8 cellular contexts compared by ENCODE assay signal in genomic region chr14:103401223-103402214, GRCh38. TPM values are rescaled to one million over a fixed set of nuclear protein-coding genes. Genes with fewer than 3 reads are reported as not detected.
DNase-seq lines count a peak whose midpoint lies in the region; ATAC-seq and TF ChIP-seq lines count a peak whose summit lies in the region.

No MANE protein-coding gene starts in this region.

- no peaks in the 10 kb centered on the region for H3K9me3 Mint-ChIP-seq in activated naive CD4-positive, alpha-beta T cell treated with anti-CD3 and anti-CD28 coated beads for 36 hours
- no peaks in the 10 kb centered on the region for H3K9me3 Mint-ChIP-seq in activated T-helper 2 cell treated with anti-CD3 and anti-CD28 coated beads, Interferon-gamma antibody, Interleukin-2, Interleukin-4, amounts not matched to agents 10 μg/mL and 5 μg/mL and 100 μg/mL, durations not matched to agents 14 hours and 24 hours and 36 hours

- peak overlapping the region; percentile 81 to 83 for H3K27ac ChIP-seq in right atrium auricular region
- peak overlapping the region; percentile 78 to 90 for H3K27ac ChIP-seq in testis

- H3K9me3 ChIP-seq in right atrium auricular region (no peaks in the 10 kb centered on the region), testis (no peaks in the 10 kb centered on the region)

- no peak overlapping the region for H3K4me3 Mint-ChIP-seq in activated naive CD4-positive, alpha-beta T cell treated with anti-CD3 and anti-CD28 coated beads for 36 hours
- H3K4me3 Mint-ChIP-seq in activated T-helper 2 cell treated with anti-CD3 and anti-CD28 coated beads, Interferon-gamma antibody, Interleukin-2, Interleukin-4, amounts not matched to agents 10 μg/mL and 5 μg/mL and 100 μg/mL, durations not matched to agents 14 hours and 24 hours and 36 hours (ENCODE audit: low read depth): no peak overlapping the region

- TF ChIP-seq POLR2A in testis (IDR thresholded peaks at IDR 0.05): no peak

- ATAC-seq in HG02970 (IDR thresholded peaks at IDR 0.05; ENCODE audit: low FRiP score, unreplicated experiment): no peak

- POLR2A ChIA-PET in HEK293T (lab: Yijun Ruan, JAX): no interaction called here

- H3K4me3 ChIP-seq in right atrium auricular region (no peak overlapping the region), testis (no peak overlapping the region)

- intact Hi-C loops in activated naive CD4-positive, alpha-beta T cell treated with anti-CD3 and anti-CD28 coated beads for 36 hours (cut with micrococcal nuclease): loop anchor here (2.0 to 5.0 kb wide), 2 partner anchors 17 to 446 kb away; partner anchors contain the start of genes MARK3 and PPP1R13B
- intact Hi-C loops in activated T-helper 2 cell treated with anti-CD3 and anti-CD28 coated beads, Interferon-gamma antibody, Interleukin-2, Interleukin-4, amounts not matched to agents 10 μg/mL and 5 μg/mL and 100 μg/mL, durations not matched to agents 14 hours and 24 hours and 36 hours (cut with micrococcal nuclease): loop anchor here (2.0 kb wide), 1 partner anchor 17 kb away; no protein-coding TSS in a partner anchor
- intact Hi-C loops in testis (cut with DNase I; ENCODE audit: low total_unique reads): no loop called here

- peak; percentile 36 for DNase-seq in activated naive CD4-positive, alpha-beta T cell treated with anti-CD3 and anti-CD28 coated beads for 36 hours
- DNase-seq in activated naive CD4-positive, alpha-beta T cell treated with Interleukin-2 at 50 U/mL for 16 hours: no peak
- DNase-seq in activated T-helper 2 cell treated with anti-CD3 and anti-CD28 coated beads, Interferon-gamma antibody, Interleukin-2, Interleukin-4, amounts not matched to agents 10 μg/mL and 5 μg/mL and 100 μg/mL, durations not matched to agents 14 hours and 24 hours and 36 hours (ENCODE audit: low spot score): no peak
- DNase-seq in right atrium auricular region (ENCODE audit: low spot score) (no peak), testis (peak; percentile 40), HEK293T (ENCODE audit: extremely low spot score) (no peak), nucleus accumbens (lab: John Stamatoyannopoulos, UW) (no peak)

- CTCF ChIA-PET in activated naive CD4-positive, alpha-beta T cell treated with anti-CD3 and anti-CD28 coated beads for 36 hours (lab: Charles Lee): interaction anchor here (1.0 to 1.7 kb wide), 2 partner anchors 8 to 11 kb away, joined by 3 to 9 read pairs; no protein-coding TSS in a partner anchor
- CTCF ChIA-PET in HEK293T (lab: Yijun Ruan, JAX): interaction anchor here (1.3 kb wide), 1 partner anchor 11 kb away, joined by 3 read pairs; no protein-coding TSS in a partner anchor

- no peaks in the 10 kb centered on the region for H3K27me3 ChIP-seq in right atrium auricular region
- H3K27me3 ChIP-seq in testis: no peaks in the 10 kb centered on the region

- H3K4me1 Mint-ChIP-seq in activated naive CD4-positive, alpha-beta T cell treated with anti-CD3 and anti-CD28 coated beads for 36 hours (ENCODE audit: low read depth): peaks cover 65% of the 10 kb centered on the region
- H3K4me1 Mint-ChIP-seq in activated T-helper 2 cell treated with anti-CD3 and anti-CD28 coated beads, Interferon-gamma antibody, Interleukin-2, Interleukin-4, amounts not matched to agents 10 μg/mL and 5 μg/mL and 100 μg/mL, durations not matched to agents 14 hours and 24 hours and 36 hours (ENCODE audit: low read depth): peaks cover 45% of the 10 kb centered on the region

- WGBS in testis, 2 donors: 52 to 59% methylated on average over 10 of the region's 10 CpGs

- H3K36me3 ChIP-seq in right atrium auricular region: peaks cover 7% of the 10 kb centered on the region
- no peaks in the 10 kb centered on the region for H3K36me3 ChIP-seq in testis (ENCODE audit: low read depth, missing control alignments)

- H3K36me3 Mint-ChIP-seq in activated naive CD4-positive, alpha-beta T cell treated with anti-CD3 and anti-CD28 coated beads for 36 hours (ENCODE audit: low read depth): peaks cover 8% of the 10 kb centered on the region
- H3K36me3 Mint-ChIP-seq in activated T-helper 2 cell treated with anti-CD3 and anti-CD28 coated beads, Interferon-gamma antibody, Interleukin-2, Interleukin-4, amounts not matched to agents 10 μg/mL and 5 μg/mL and 100 μg/mL, durations not matched to agents 14 hours and 24 hours and 36 hours (ENCODE audit: low read depth): peaks cover 7% of the 10 kb centered on the region

- H3K4me1 ChIP-seq in right atrium auricular region: peaks cover 0 to 89% of the 10 kb centered on the region in 2 donors
- H3K4me1 ChIP-seq in testis: peaks cover 77% of the 10 kb centered on the region

- no peak for TF ChIP-seq CTCF in right atrium auricular region (IDR thresholded peaks at IDR 0.05)
- TF ChIP-seq CTCF in testis (IDR thresholded peaks at IDR 0.05): no peak

- no peaks in the 10 kb centered on the region for H3K27me3 Mint-ChIP-seq in activated naive CD4-positive, alpha-beta T cell treated with anti-CD3 and anti-CD28 coated beads for 36 hours (ENCODE audit: low read depth)
- H3K27me3 Mint-ChIP-seq in activated T-helper 2 cell treated with anti-CD3 and anti-CD28 coated beads, Interferon-gamma antibody, Interleukin-2, Interleukin-4, amounts not matched to agents 10 μg/mL and 5 μg/mL and 100 μg/mL, durations not matched to agents 14 hours and 24 hours and 36 hours (ENCODE audit: low read depth): no peaks in the 10 kb centered on the region

- H3K27ac Mint-ChIP-seq in activated naive CD4-positive, alpha-beta T cell treated with anti-CD3 and anti-CD28 coated beads for 36 hours: peak overlapping the region; percentile 59
- peak overlapping the region; percentile 90 for H3K27ac Mint-ChIP-seq in activated T-helper 2 cell treated with anti-CD3 and anti-CD28 coated beads, Interferon-gamma antibody, Interleukin-2, Interleukin-4, amounts not matched to agents 10 μg/mL and 5 μg/mL and 100 μg/mL, durations not matched to agents 14 hours and 24 hours and 36 hours

TF ChIP-seq in HEK293T, 16 proteins besides CTCF, POLR2A, EP300 and RAD21:
- no peak for TF ChIP-seq ZNF384 (IDR thresholded peaks at IDR 0.05)
- no peak for TF ChIP-seq FOXK2 (IDR thresholded peaks at IDR 0.05)
- TF ChIP-seq LEF1 (IDR thresholded peaks at IDR 0.05; ENCODE audit: borderline replicate concordance): no peak
- TF ChIP-seq PKNOX1 (IDR thresholded peaks at IDR 0.05): no peak
- no peak for TF ChIP-seq SP1 (IDR thresholded peaks at IDR 0.05)
- no peak for TF ChIP-seq NFRKB (IDR thresholded peaks at IDR 0.05)
- TF ChIP-seq FOXA1 (IDR thresholded peaks at IDR 0.05): no peak
- no peak for TF ChIP-seq ARNT (IDR thresholded peaks at IDR 0.05)
- TF ChIP-seq HDGF (IDR thresholded peaks at IDR 0.05; ENCODE audit: borderline replicate concordance): no peak
- TF ChIP-seq CTBP1 (IDR thresholded peaks at IDR 0.05; ENCODE audit: borderline replicate concordance): no peak
- TF ChIP-seq TARDBP (IDR thresholded peaks at IDR 0.05): no peak
- TF ChIP-seq ELF4 (IDR thresholded peaks at IDR 0.05): no peak
- no peak for TF ChIP-seq L3MBTL2 (conservative IDR thresholded peaks at IDR 0.05)
- TF ChIP-seq SUZ12 (IDR thresholded peaks at IDR 0.05): no peak
- no peak for TF ChIP-seq FOXM1 (IDR thresholded peaks at IDR 0.05; ENCODE audit: borderline replicate concordance)
- TF ChIP-seq BHLHE40 (IDR thresholded peaks at IDR 0.05; ENCODE audit: borderline replicate concordance): no peak

RNA-seq across cellular contexts. Expression of gene MARK3, which starts 16.3 kb away (rescaled TPM):
- 10 to 100 TPM; 62.2 to 64.7 TPM for total RNA-seq in activated naive CD4-positive, alpha-beta T cell treated with anti-CD3 and anti-CD28 coated beads for 36 hours
- 81.4 and 84.1 TPM in 2 replicates for total RNA-seq in activated T-helper 2 cell treated with anti-CD3 and anti-CD28 coated beads, Interferon-gamma antibody, Interleukin-2, Interleukin-4, amounts not matched to agents 10 μg/mL and 5 μg/mL and 100 μg/mL, durations not matched to agents 14 hours and 24 hours and 36 hours
- 10 to 100 TPM; 71.7 to 74.2 TPM for total RNA-seq in right atrium auricular region
- 100 to 1,000 TPM; 172 to 198 TPM for total RNA-seq in testis
- 93.9 TPM for polyA plus RNA-seq in testis (ENCODE audit: insufficient read depth, low read depth, low replicate concordance)

Comparison
In these comparisons a context has a peak if more than half of its experiments do, and no peak if none do; other contexts are left out.
1. DNase-seq: peak in activated naive CD4-positive, alpha-beta T cell treated with anti-CD3 and anti-CD28 coated beads for 36 hours (single experiment) and testis (single experiment); none in activated naive CD4-positive, alpha-beta T cell treated with Interleukin-2 at 50 U/mL for 16 hours (single experiment), activated T-helper 2 cell treated with anti-CD3 and anti-CD28 coated beads, Interferon-gamma antibody, Interleukin-2, Interleukin-4, amounts not matched to agents 10 μg/mL and 5 μg/mL and 100 μg/mL, durations not matched to agents 14 hours and 24 hours and 36 hours (single experiment), right atrium auricular region (single experiment), HEK293T (single experiment) and nucleus accumbens (0 of 56).